In genomic region chr5:55063220-55063863, GRCh38 we compare ENCODE assay signal across 17 cellular contexts. TPM values are rescaled to one million over a fixed set of nuclear protein-coding genes. Genes with fewer than 3 reads are reported as not detected.
DNase-seq lines count a peak whose midpoint lies in the region; ATAC-seq, FAIRE-seq and TF ChIP-seq lines count a peak whose summit lies in the region.
"Had no signal": no experiment of that assay in that cellular context is flagged by ENCODE, and none has a peak within 500 bp of the region (broad histone marks: within the 10 kb centered on the region; RNA-seq: fewer than 3 reads in every experiment).

No MANE protein-coding gene starts in this region.

- TF ChIP-seq CTCF in bronchial epithelial cell (IDR thresholded peaks at IDR 0.05; ENCODE audit: insufficient read depth, low read length, severe bottlenecking) (no peak), osteoblast (IDR thresholded peaks at IDR 0.05; ENCODE audit: extremely low read depth, low read depth, low read length) (no peak)

- H3K36me3 ChIP-seq in bronchial epithelial cell (ENCODE audit: control insufficient read depth, insufficient read depth, low read length) (no peaks in the 10 kb centered on the region), osteoblast (ENCODE audit: insufficient read depth, low read length) (no peaks in the 10 kb centered on the region)
- H3K36me3 ChIP-seq: ascending aorta, lower lobe of right lung, transverse colon had no signal

- H3K27ac Mint-ChIP-seq in T-helper 2 cell treated with Interferon-gamma antibody and Interleukin-4, amounts not matched to agents 5 μg/mL and 100 μg/mL, for 36 hours, result peak overlapping the region; percentile 97
- H3K27ac Mint-ChIP-seq: IgD-negative memory B cell had no signal

- peaks cover 40% of the 10 kb centered on the region for H3K9me3 Mint-ChIP-seq in T-helper 2 cell treated with Interferon-gamma antibody and Interleukin-4, amounts not matched to agents 5 μg/mL and 100 μg/mL, for 36 hours

- H3K27me3 ChIP-seq in bronchial epithelial cell (ENCODE audit: control insufficient read depth, insufficient read depth, low read length) (no peaks in the 10 kb centered on the region), osteoblast (ENCODE audit: insufficient read depth, low read length) (no peaks in the 10 kb centered on the region)
- H3K27me3 ChIP-seq: ascending aorta, transverse colon had no signal

- H3K4me3 ChIP-seq in bronchial epithelial cell (ENCODE audit: low read depth, low read length), result no peak overlapping the region
- peak overlapping the region; percentile 11 for H3K4me3 ChIP-seq in osteoblast (ENCODE audit: insufficient read depth, low read length)
- H3K4me3 ChIP-seq: ascending aorta, lower lobe of right lung, transverse colon had no signal

- peaks cover 48% of the 10 kb centered on the region for H3K36me3 Mint-ChIP-seq in T-helper 2 cell treated with Interferon-gamma antibody and Interleukin-4, amounts not matched to agents 5 μg/mL and 100 μg/mL, for 36 hours (ENCODE audit: low read depth)
- H3K36me3 Mint-ChIP-seq: IgD-negative memory B cell had no signal

- no peaks in the 10 kb centered on the region for H3K27me3 Mint-ChIP-seq in T-helper 2 cell treated with Interferon-gamma antibody and Interleukin-4, amounts not matched to agents 5 μg/mL and 100 μg/mL, for 36 hours (ENCODE audit: low read depth)

- peaks cover 19% of the 10 kb centered on the region for H3K4me1 ChIP-seq in osteoblast (ENCODE audit: insufficient read depth, low read length)
- H3K4me1 ChIP-seq: ascending aorta, lower lobe of right lung, transverse colon had no signal

- H3K4me1 Mint-ChIP-seq in T-helper 2 cell treated with Interferon-gamma antibody and Interleukin-4, amounts not matched to agents 5 μg/mL and 100 μg/mL, for 36 hours (ENCODE audit: low read depth), result peaks cover 80% of the 10 kb centered on the region

- FAIRE-seq in bronchial epithelial cell (lab: Jason Lieb, UNC), result no peak

- no peaks in the 10 kb centered on the region for H3K79me2 ChIP-seq in osteoblast (ENCODE audit: insufficient read depth, low read length)

- H3K27ac ChIP-seq in osteoblast (ENCODE audit: low read depth, low read length), result peak overlapping the region; percentile 83
- H3K27ac ChIP-seq: ascending aorta, lower lobe of right lung, transverse colon had no signal

- peak overlapping the region; percentile 68 for H3K4me3 Mint-ChIP-seq in T-helper 2 cell treated with Interferon-gamma antibody and Interleukin-4, amounts not matched to agents 5 μg/mL and 100 μg/mL, for 36 hours
- H3K4me3 Mint-ChIP-seq: IgD-negative memory B cell had no signal

- peak overlapping the region; percentile 56 for H2AFZ ChIP-seq in osteoblast (ENCODE audit: low read length)

- ATAC-seq in GM21619 (IDR thresholded peaks at IDR 0.05; ENCODE audit: unreplicated experiment), result no peak
- ATAC-seq: lower lobe of right lung had no signal

- no peaks in the 10 kb centered on the region for H3K9me3 ChIP-seq in osteoblast (ENCODE audit: low read depth, low read length)
- H3K9me3 ChIP-seq: ascending aorta, lower lobe of right lung, transverse colon had no signal

- peak overlapping the region; percentile 67 for H3K4me2 ChIP-seq in osteoblast (ENCODE audit: insufficient read depth, low read length)

- no peak for DNase-seq in T-helper 2 cell treated with Interferon-gamma antibody and Interleukin-4, amounts not matched to agents 5 μg/mL and 100 μg/mL, for 36 hours (ENCODE audit: low spot score)
- DNase-seq in T-helper 2 cell, result no peak
- DNase-seq in HT1080 (ENCODE audit: low read depth), result peak; percentile 83
- DNase-seq in bronchial epithelial cell (ENCODE audit: low read depth), result peak; percentile 76
- peak; percentile 75 for DNase-seq in osteoblast (ENCODE audit: insufficient read length, low spot score, missing footprints)
- no peak for DNase-seq in DMS79 (lab: John Stamatoyannopoulos, UW)
- no peak for DNase-seq in HuH-7.5 (ENCODE audit: low spot score)
- DNase-seq: activated T-cell treated with anti-CD3 and anti-CD28 coated beads for 4 hours, hypothalamus, lower lobe of right lung, NCI-H1436 treated with DMSO at 0.1 percent for 48 hours, NCI-H69, nucleus accumbens, transverse colon had no signal

- H4K20me1 ChIP-seq in osteoblast (ENCODE audit: insufficient read depth, low read length), result no peaks in the 10 kb centered on the region

RNA-seq across cellular contexts. Expression of gene GZMA, which starts 39.1 kb away (rescaled TPM):
- total RNA-seq in HT1080 (2014; rRNA removed; shearing (Covaris generic)), result 0.16 TPM in 1 of 2 replicates, not detected in the other
- 0.14 TPM in 1 of 2 replicates, not detected in the other for polyA plus RNA-seq in HT1080 (2015; cell fraction: cytosol; rRNA removed)
- 0.78 TPM in 1 of 2 replicates, not detected in the other for polyA plus RNA-seq in HT1080 (2015; cell fraction: nucleus; rRNA removed)
- total RNA-seq in bronchial epithelial cell (not detected in 2 replicates), osteoblast (not detected in 2 replicates)
- total RNA-seq: ascending aorta had no signal

RNA-seq across cellular contexts. Expression of gene GZMK, which starts 39.3 kb away (rescaled TPM):
- not detected in 2 replicates for total RNA-seq in HT1080 (2014; rRNA removed; shearing (Covaris generic))
- polyA plus RNA-seq in HT1080 (2015; cell fraction: cytosol; rRNA removed), result not detected in 2 replicates
- not detected in 2 replicates for polyA plus RNA-seq in HT1080 (2015; cell fraction: nucleus; rRNA removed)
- total RNA-seq in bronchial epithelial cell (not detected in 2 replicates), osteoblast (not detected in 2 replicates)
- total RNA-seq: ascending aorta had no signal

Comparison
In these comparisons a context has a peak if more than half of its experiments do, and no peak if none do; other contexts are left out.
1. DNase-seq: peak in HT1080 (single experiment), bronchial epithelial cell (single experiment) and osteoblast (single experiment); none in T-helper 2 cell treated with Interferon-gamma antibody and Interleukin-4, amounts not matched to agents 5 μg/mL and 100 μg/mL, for 36 hours (single experiment), T-helper 2 cell (0 of 5), DMS79 (single experiment) and HuH-7.5 (single experiment).